ENCODE assay signal across 26 cellular contexts in genomic region chr19:4350726-4351125, GRCh38. TPM values are rescaled to one million over a fixed set of nuclear protein-coding genes. Genes with fewer than 3 reads are reported as not detected.
"Had no signal": no experiment of that assay in that cellular context is flagged by ENCODE, and none has a peak within 500 bp of the region (broad histone marks: within the 10 kb centered on the region; RNA-seq: fewer than 3 reads in every experiment).

No MANE protein-coding gene starts in this region.

- H3K4me3 Mint-ChIP-seq: activated T-cell treated with anti-CD3 and anti-CD28 coated beads, Interleukin-2, amount 50 U/mL, for 4 hours; nephron had no signal

- H3K27ac Mint-ChIP-seq: nephron had no signal

- H3K9me3 Mint-ChIP-seq: activated T-cell treated with anti-CD3 and anti-CD28 coated beads, Interleukin-2, amount 50 U/mL, for 4 hours; nephron had no signal

- H3K4me1 ChIP-seq: foreskin keratinocyte, left lung, thyroid gland, upper lobe of right lung had no signal

- H3K9me3 ChIP-seq: left lung, right lobe of liver, thyroid gland, upper lobe of right lung had no signal

- H3K27ac ChIP-seq: foreskin keratinocyte, hepatocyte, left lung, right lobe of liver, skin epidermis, thyroid gland, upper lobe of right lung, WERI-Rb-1 had no signal

- DNase-seq: activated CD8-positive, alpha-beta memory T cell treated with anti-CD3 and anti-CD28 coated beads for 24 hours; activated CD8-positive, alpha-beta memory T cell treated with anti-CD3 and anti-CD28 coated beads, Interleukin-2, amount 50 U/mL, for 4 hours; activated naive CD4-positive, alpha-beta T cell treated with Interleukin-2 at 50 U/mL for 16 hours; activated T-cell treated with anti-CD3 and anti-CD28 coated beads, Interleukin-2, amount 50 U/mL, for 4 hours; amygdala; cerebellar nuclear complex; cortex of kidney; erythroblast; foreskin keratinocyte; glutamatergic neuron; kidney glomerular epithelial cell; left lung; nucleus accumbens; posterior cingulate gyrus; right lobe of liver; stimulated activated CD4-positive, alpha-beta T cell treated with anti-CD3 and anti-CD28 coated beads, Interleukin-15, amount 100 ng/mL, for 24 hours; stimulated activated naive CD4-positive, alpha-beta T cell treated with Interleukin-2 at 50 U/mL for 16 hours; substantia nigra; thyroid gland; upper lobe of right lung; WERI-Rb-1 had no signal

- H3K4me1 Mint-ChIP-seq: nephron had no signal

- H3K27me3 ChIP-seq: foreskin keratinocyte, hepatocyte, left lung, right lobe of liver, thyroid gland, upper lobe of right lung had no signal

- H3K4me3 ChIP-seq: hepatocyte, left lung, lung, right lobe of liver, skin epidermis, thyroid gland, upper lobe of right lung had no signal

- H3K36me3 ChIP-seq: right lobe of liver, thyroid gland, upper lobe of right lung had no signal

- ATAC-seq: activated T-cell treated with anti-CD3 and anti-CD28 coated beads, Interleukin-2, amount 50 U/mL, for 4 hours; foreskin keratinocyte; left lung; SK-N-SH treated with all-trans-retinoic acid at 6 μM for 48 hours; upper lobe of right lung had no signal

RNA-seq across cellular contexts. Expression of gene FSD1, which starts 46.3 kb away (rescaled TPM):
- total RNA-seq: thyroid gland had no signal

RNA-seq across cellular contexts. Expression of gene TMIGD2, which starts 48.5 kb away (rescaled TPM):
- total RNA-seq: foreskin keratinocyte, hepatocyte, thyroid gland had no signal
